ENCODE assay signal across 8 cellular contexts in the genomic region with DNA sequence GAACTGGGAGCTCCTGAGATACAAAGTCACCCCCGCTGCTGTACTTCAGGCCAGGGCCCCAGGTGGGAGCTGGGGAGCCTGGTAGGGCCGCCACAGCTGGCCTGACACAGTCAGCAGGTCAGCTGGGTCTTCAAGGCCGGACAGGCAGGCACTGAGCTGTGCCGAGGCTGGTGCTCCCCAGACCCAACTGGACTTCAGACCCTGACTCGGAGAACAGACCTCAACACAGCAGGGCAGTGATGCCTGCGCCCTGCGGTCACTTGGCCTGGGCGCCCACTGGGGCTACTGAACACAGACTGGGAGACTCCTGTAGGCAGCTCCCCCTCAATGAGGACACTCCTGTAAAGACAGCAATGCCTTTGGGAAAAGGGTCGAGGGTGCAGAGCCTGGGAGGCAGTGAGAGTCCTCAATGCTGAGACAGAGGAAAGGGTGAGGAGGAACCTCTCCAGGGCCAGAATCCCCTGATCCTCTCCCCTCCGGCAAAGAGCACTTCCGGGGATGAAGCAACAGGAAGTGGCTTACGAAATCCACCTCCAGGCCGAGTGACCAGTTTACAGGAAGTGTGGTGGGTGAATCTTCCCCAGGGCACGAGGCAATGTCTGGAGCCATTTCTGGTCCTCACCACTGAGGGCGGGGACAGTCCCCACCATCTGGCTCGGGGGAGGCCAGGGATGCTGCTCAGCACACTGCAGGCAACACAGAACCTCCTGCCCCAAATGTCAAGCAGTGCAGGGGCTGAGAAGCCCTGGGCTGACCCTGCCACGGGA. TPM values are rescaled to one million over a fixed set of nuclear protein-coding genes. Genes with fewer than 3 reads are reported as not detected.
A peak's percentile ranks its signal among the peaks of the same experiment; 100 is the strongest.
DNase-seq lines count a peak whose midpoint lies in the region; ATAC-seq and TF ChIP-seq lines count a peak whose summit lies in the region.

No MANE protein-coding gene starts in this region.

- no peaks in the 10 kb centered on the region for H3K36me3 ChIP-seq in urinary bladder (ENCODE audit: insufficient read depth)

- 72% methylated on average over 17 of the region's 17 CpGs for WGBS in urinary bladder

- H3K4me3 ChIP-seq in fibroblast of mammary gland (ENCODE audit: control insufficient read depth, low read depth, low read length): no peak overlapping the region
- no peak overlapping the region for H3K4me3 ChIP-seq in urinary bladder (ENCODE audit: low read depth, low read length)

- H3K27ac ChIP-seq in urinary bladder (ENCODE audit: low read depth): peak overlapping the region; percentile 76

- in situ Hi-C loops in Caki2 (cut with HindIII; ENCODE audit: low pct_unique_long_range_greater_than_20kb, low sequenced_read_pairs): no loop called here

- ATAC-seq in GM21825 (IDR thresholded peaks at IDR 0.05; ENCODE audit: unreplicated experiment): peak; percentile 78

- no peaks in the 10 kb centered on the region for H3K4me1 ChIP-seq in urinary bladder (ENCODE audit: insufficient read depth)

- peak; percentile 32 for DNase-seq in Caki2 (ENCODE audit: low read depth)
- peak; percentile 13 for DNase-seq in NCI-H510A treated with DMSO at 0.1 percent for 48 hours (lab: John Stamatoyannopoulos, UW)
- peak; percentile 45 for DNase-seq in activated CD8-positive, alpha-beta memory T cell treated with anti-CD3 and anti-CD28 coated beads, Interleukin-2, amount 50 U/mL, for 4 hours
- DNase-seq in fibroblast of mammary gland (ENCODE audit: low read depth): peak; percentile 87
- DNase-seq in non-pigmented ciliary epithelial cell (ENCODE audit: low read depth): peak; percentile 73
- no peak for DNase-seq in NCI-H146 (lab: John Stamatoyannopoulos, UW)

- TF ChIP-seq CTCF in fibroblast of mammary gland (conservative IDR thresholded peaks at IDR 0.05; ENCODE audit: control insufficient read depth, insufficient read depth, low read depth, low read length): no peak

RNA-seq across cellular contexts. Expression of a gene that starts 40.8 kb away (rescaled TPM):
- total RNA-seq in Caki2 (2014; rRNA removed; shearing (Covaris generic); ENCODE audit: low replicate concordance): 118 and 155 TPM in 2 replicates
- 26.0 TPM for total RNA-seq in urinary bladder
- 35.6 TPM for polyA plus RNA-seq in urinary bladder

RNA-seq across cellular contexts. Expression of a gene that starts 43.1 kb away (rescaled TPM):
- 8.4 and 26.0 TPM in 2 replicates for total RNA-seq in Caki2 (2014; rRNA removed; shearing (Covaris generic); ENCODE audit: low replicate concordance)
- 9.7 TPM for total RNA-seq in urinary bladder
- polyA plus RNA-seq in urinary bladder: 13.9 TPM

RNA-seq across cellular contexts. Expression of a gene that starts 59.5 kb away (rescaled TPM):
- total RNA-seq in Caki2 (2014; rRNA removed; shearing (Covaris generic); ENCODE audit: low replicate concordance): 87.5 and 106 TPM in 2 replicates
- 28.8 TPM for total RNA-seq in urinary bladder
- polyA plus RNA-seq in urinary bladder: 81.3 TPM
